Comparison of ENCODE assay signal across 29 cellular contexts in genomic region chr1:62285440-62285839, GRCh38. TPM values are rescaled to one million over a fixed set of nuclear protein-coding genes. Genes with fewer than 3 reads are reported as not detected.
DNase-seq lines count a peak whose midpoint lies in the region; ATAC-seq and TF ChIP-seq lines count a peak whose summit lies in the region.
"Had no signal": no experiment of that assay in that cellular context is flagged by ENCODE, and none has a peak within 500 bp of the region (broad histone marks: within the 10 kb centered on the region; RNA-seq: fewer than 3 reads in every experiment).

No MANE protein-coding gene starts in this region.

- H3K9me3 ChIP-seq in HUES48 (ENCODE audit: control insufficient read depth, insufficient read depth, low read length) (no peaks in the 10 kb centered on the region), hepatocyte (ENCODE audit: low read depth) (no peaks in the 10 kb centered on the region), smooth muscle cell (replicated peaks; ENCODE audit: low read depth) (no peaks in the 10 kb centered on the region)
- H3K9me3 ChIP-seq: esophagus muscularis mucosa, upper lobe of left lung had no signal

- ATAC-seq in HG03045 (IDR thresholded peaks at IDR 0.05; ENCODE audit: unreplicated experiment), result no peak
- no peak for ATAC-seq in HG03342 (IDR thresholded peaks at IDR 0.05; ENCODE audit: unreplicated experiment)
- ATAC-seq: activated CD8-positive, alpha-beta memory T cell treated with anti-CD3 and anti-CD28 coated beads, Interleukin-2, amount 10 ng/mL, durations not matched to agents 7 days and 5 days; activated T-cell treated with anti-CD3 and anti-CD28 coated beads, Interleukin-2, amount 50 U/mL, for 72 hours; naive thymus-derived CD8-positive, alpha-beta T cell; Panc1 had no signal

- H3K4me2 ChIP-seq in hepatocyte, result peak overlapping the region; percentile 71
- peak overlapping the region; percentile 2 for H3K4me2 ChIP-seq in smooth muscle cell

- H3K27ac ChIP-seq in HUES48 (ENCODE audit: low read depth, low read length) (no peak overlapping the region), hepatocyte (no peak overlapping the region), smooth muscle cell (ENCODE audit: low read depth) (no peak overlapping the region)
- H3K27ac ChIP-seq: coronary artery, esophagus muscularis mucosa, HL-60, left ventricle myocardium inferior, upper lobe of left lung had no signal

- H3K27me3 ChIP-seq in HUES48 (ENCODE audit: control insufficient read depth, insufficient read depth, low read length) (peaks cover 86% of the 10 kb centered on the region), hepatocyte (no peaks in the 10 kb centered on the region), smooth muscle cell (ENCODE audit: low read depth) (no peaks in the 10 kb centered on the region)
- H3K27me3 ChIP-seq: upper lobe of left lung had no signal

- H4K20me1 ChIP-seq in hepatocyte (ENCODE audit: insufficient read depth, poor library complexity, severe bottlenecking) (no peaks in the 10 kb centered on the region), smooth muscle cell (ENCODE audit: low read depth) (peaks cover 100% of the 10 kb centered on the region)

- DNase-seq in astrocyte of the cerebellum (ENCODE audit: low read depth), result peak; percentile 20
- DNase-seq in hepatocyte (ENCODE audit: low spot score), result no peak
- no peak for DNase-seq in smooth muscle cell (lab: John Stamatoyannopoulos, UW; ENCODE audit: unreplicated experiment)
- DNase-seq in RKO (ENCODE audit: low spot score), result no peak
- DNase-seq: activated B cell treated with CpG ODN at 0.5 μM for 24 hours; activated CD8-positive, alpha-beta memory T cell treated with anti-CD3 and anti-CD28 coated beads, Interleukin-2, amount 10 ng/mL, durations not matched to agents 7 days and 5 days; activated naive CD4-positive, alpha-beta T cell; activated T-cell treated with anti-CD3 and anti-CD28 coated beads, Interleukin-2, amount 50 U/mL, for 72 hours; Calu3; foreskin melanocyte; immature natural killer cell; IMR-90; left ventricle myocardium inferior; naive thymus-derived CD8-positive, alpha-beta T cell; NCI-H1105; NCI-H187 treated with DMSO at 0.1 percent for 48 hours; NCI-H526 treated with DMSO at 0.1 percent for 48 hours; stimulated activated CD4-positive, alpha-beta T cell treated with anti-CD3 and anti-CD28 coated beads, Interleukin-2, amount 100 ng/mL, for 24 hours; upper lobe of left lung had no signal

- H3K4me1 ChIP-seq in HUES48 (ENCODE audit: control insufficient read depth, insufficient read depth, low read length) (peaks cover 28% of the 10 kb centered on the region), hepatocyte (ENCODE audit: insufficient read depth) (peaks cover 29% of the 10 kb centered on the region), smooth muscle cell (ENCODE audit: low read depth) (peaks cover 42% of the 10 kb centered on the region)

- H2AFZ ChIP-seq in hepatocyte (no peak overlapping the region), smooth muscle cell (ENCODE audit: low read depth) (no peak overlapping the region)

- WGBS in hepatocyte (ENCODE audit: low lambda C conversion rate, missing lambda C conversion rate), result 63% methylated on average over 1 of the region's 1 CpG
- WGBS in smooth muscle cell (ENCODE audit: low lambda C conversion rate), result 76% methylated on average over 1 of the region's 1 CpG

- H3K36me3 ChIP-seq in HUES48 (ENCODE audit: control insufficient read depth, insufficient read depth, low read length), result no peaks in the 10 kb centered on the region
- H3K36me3 ChIP-seq in hepatocyte (replicated peaks; ENCODE audit: insufficient read depth, low read depth), result no peaks in the 10 kb centered on the region
- H3K36me3 ChIP-seq in smooth muscle cell (ENCODE audit: low read depth), result peaks cover 12% of the 10 kb centered on the region
- H3K36me3 ChIP-seq: esophagus muscularis mucosa, left ventricle myocardium inferior, upper lobe of left lung had no signal

- H3K79me2 ChIP-seq in hepatocyte, result no peaks in the 10 kb centered on the region
- H3K79me2 ChIP-seq in smooth muscle cell (ENCODE audit: low read depth), result peaks cover 94% of the 10 kb centered on the region

- in situ Hi-C loops in astrocyte of the cerebellum (cut with HindIII; ENCODE audit: low sequenced_read_pairs), result no loop called here

- TF ChIP-seq CTCF in astrocyte of the cerebellum (IDR thresholded peaks at IDR 0.05; ENCODE audit: low read depth, low read length, missing control alignments), result no peak
- TF ChIP-seq CTCF in hepatocyte (IDR thresholded peaks at IDR 0.05; ENCODE audit: poor library complexity), result no peak
- no peak for TF ChIP-seq CTCF in smooth muscle cell (IDR thresholded peaks at IDR 0.05; ENCODE audit: borderline replicate concordance, insufficient read depth, poor library complexity, severe bottlenecking)

- no peak overlapping the region for H3K9ac ChIP-seq in HUES48 (ENCODE audit: low read depth, low read length)
- no peak overlapping the region for H3K9ac ChIP-seq in smooth muscle cell (ENCODE audit: low read depth)

- H3F3A ChIP-seq in smooth muscle cell (ENCODE audit: low read depth), result no peaks in the 10 kb centered on the region

- no peaks in the 10 kb centered on the region for H3K9me2 ChIP-seq in hepatocyte (replicated peaks; ENCODE audit: insufficient read depth)

- H3K4me3 ChIP-seq in HUES48 (ENCODE audit: low read depth, low read length), result peak overlapping the region; percentile 14; the same call in 1 of the 2 replicates
- no peak overlapping the region for H3K4me3 ChIP-seq in astrocyte of the cerebellum (ENCODE audit: low read depth, low read length)
- H3K4me3 ChIP-seq in hepatocyte, result no peak overlapping the region
- no peak overlapping the region for H3K4me3 ChIP-seq in smooth muscle cell
- H3K4me3 ChIP-seq: coronary artery had no signal

RNA-seq across cellular contexts. Expression of gene KANK4, which starts 33.8 kb away (rescaled TPM):
- total RNA-seq in hepatocyte (5.5 and 6.0 TPM in 2 replicates), smooth muscle cell (69.2 and 74.3 TPM in 2 replicates)
- polyA plus RNA-seq in hepatocyte (7.7 and 8.3 TPM in 2 replicates), smooth muscle cell (72.4 and 77.8 TPM in 2 replicates)
- total RNA-seq: activated B cell treated with CpG ODN at 0.5 μM for 24 hours; activated CD8-positive, alpha-beta memory T cell treated with anti-CD3 and anti-CD28 coated beads, Interleukin-2, amount 10 ng/mL, durations not matched to agents 7 days and 5 days; activated T-cell treated with anti-CD3 and anti-CD28 coated beads, Interleukin-2, amount 50 U/mL, for 72 hours; Calu3; Daoy; IMR-90; naive thymus-derived CD8-positive, alpha-beta T cell; osteocyte had no signal
- polyA plus RNA-seq: CD14-positive monocyte; immature natural killer cell; IMR-90; naive thymus-derived CD8-positive, alpha-beta T cell had no signal

Comparison
In these comparisons a context has a peak if more than half of its experiments do, and no peak if none do; other contexts are left out.
1. RNA of gene KANK4, which starts 33.8 kb away (total RNA-seq): 69.2 to 74.3 TPM in smooth muscle cell; 5.5 to 6.0 TPM in hepatocyte; every median in the first group is over 10 times any median in the second.